ENCODE assay signal across 8 cellular contexts in the genomic region with DNA sequence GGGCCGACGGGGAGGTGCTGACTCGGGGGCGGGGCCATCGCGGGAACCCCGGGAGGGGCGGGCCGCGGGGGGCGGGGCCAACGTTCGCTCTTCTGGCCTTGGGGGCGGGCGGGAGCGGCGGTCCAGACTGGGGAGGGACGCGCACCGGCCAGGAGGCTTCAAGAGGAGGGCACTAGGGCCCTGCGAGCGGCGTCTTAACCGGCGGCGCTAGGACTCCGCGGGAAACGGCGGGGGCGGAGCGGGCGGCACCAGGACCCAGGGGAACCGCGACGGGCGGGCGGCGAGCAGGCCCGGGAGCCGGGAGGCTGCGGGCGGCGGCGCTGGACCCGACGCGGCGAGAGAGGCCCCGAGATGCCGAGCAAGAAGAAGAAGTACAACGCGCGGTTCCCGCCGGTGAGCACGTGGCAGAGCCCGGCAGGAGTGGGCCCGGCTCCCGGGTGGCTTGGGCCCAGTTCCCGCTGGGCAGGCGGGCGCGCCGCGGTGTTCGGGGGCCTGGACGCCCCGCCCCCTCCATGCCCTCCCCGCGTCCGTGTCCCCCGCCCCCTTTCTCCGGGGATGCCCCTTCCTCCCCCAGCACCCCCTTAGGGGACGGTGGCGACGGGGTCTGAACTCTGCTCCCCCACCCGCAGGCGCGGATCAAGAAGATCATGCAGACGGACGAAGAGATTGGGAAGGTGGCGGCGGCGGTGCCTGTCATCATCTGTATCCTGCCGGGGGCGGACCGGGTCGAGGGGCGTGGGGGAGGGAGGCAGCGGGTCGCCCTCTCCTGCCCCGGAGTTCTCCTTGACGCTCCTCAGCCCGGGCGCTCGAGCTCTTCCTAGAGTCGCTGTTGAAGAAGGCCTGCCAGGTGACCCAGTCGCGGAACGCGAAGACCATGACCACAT. TPM values are rescaled to one million over a fixed set of nuclear protein-coding genes. Genes with fewer than 3 reads are reported as not detected.
DNase-seq lines count a peak whose midpoint lies in the region; ATAC-seq and TF ChIP-seq lines count a peak whose summit lies in the region.

A gene with protein sequence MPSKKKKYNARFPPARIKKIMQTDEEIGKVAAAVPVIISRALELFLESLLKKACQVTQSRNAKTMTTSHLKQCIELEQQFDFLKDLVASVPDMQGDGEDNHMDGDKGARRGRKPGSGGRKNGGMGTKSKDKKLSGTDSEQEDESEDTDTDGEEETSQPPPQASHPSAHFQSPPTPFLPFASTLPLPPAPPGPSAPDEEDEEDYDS (plus strand): TSS at position 276 of the 884 bp plus-strand sequence. CDS start 76 bp downstream, at position 352.

- peak within 1 kb of the TSS; percentile 85 for H2AFZ ChIP-seq in parathyroid adenoma

- peaks cover 2% of the 10 kb centered on the region for H3K79me2 ChIP-seq in parathyroid adenoma

- ATAC-seq in HG02840 (IDR thresholded peaks at IDR 0.05; ENCODE audit: low FRiP score, unreplicated experiment) = peak; percentile 87

- peaks cover 19% of the 10 kb centered on the region for H3K36me3 ChIP-seq in adipocyte (ENCODE audit: control insufficient read depth, insufficient read depth, low read length, severe bottlenecking)
- H3K36me3 ChIP-seq in cardiac muscle cell = peaks cover 6% of the 10 kb centered on the region
- no peaks in the 10 kb centered on the region for H3K36me3 ChIP-seq in parathyroid adenoma (ENCODE audit: control insufficient read depth, insufficient read depth, low read length)
- H3K36me3 ChIP-seq in tibial artery = peaks cover 13 to 32% (median 20%) of the 10 kb centered on the region in 3 donors

- peak within 1 kb of the TSS; percentile 96 for H3K27ac ChIP-seq in cardiac muscle cell
- peak within 1 kb of the TSS; percentile 74 for H3K27ac ChIP-seq in parathyroid adenoma
- H3K27ac ChIP-seq in tibial artery = peak within 1 kb of the TSS; percentile 94 to 96

- H3K4me3 ChIP-seq in GM12865 (ENCODE audit: low read depth, low read length) (peak within 1 kb of the TSS; percentile 92), adipocyte (ENCODE audit: low read length) (peak within 1 kb of the TSS; percentile 96), cardiac muscle cell (peak within 1 kb of the TSS; percentile 73), parathyroid adenoma (ENCODE audit: low read depth, low read length) (peak within 1 kb of the TSS; percentile 86), tibial artery (peak within 1 kb of the TSS; percentile 89 to 92)

- H3K9me3 ChIP-seq in adipocyte (ENCODE audit: control insufficient read depth, low read length) (no peaks in the 10 kb centered on the region), cardiac muscle cell (ENCODE audit: low read depth) (no peaks in the 10 kb centered on the region), parathyroid adenoma (ENCODE audit: control insufficient read depth, low read length) (no peaks in the 10 kb centered on the region), tibial artery (no peaks in the 10 kb centered on the region)

- H3K27me3 ChIP-seq in adipocyte (replicated peaks; ENCODE audit: control insufficient read depth, insufficient read depth, low read length) (no peaks in the 10 kb centered on the region), cardiac muscle cell (no peaks in the 10 kb centered on the region), parathyroid adenoma (ENCODE audit: control insufficient read depth, insufficient read depth, low read length) (no peaks in the 10 kb centered on the region), tibial artery (no peaks in the 10 kb centered on the region)

- peak; percentile 99 for DNase-seq in GM12865 (ENCODE audit: low read depth)
- peak; percentile 93 for DNase-seq in NCI-H1436 treated with DMSO at 0.1 percent for 48 hours (lab: John Stamatoyannopoulos, UW)
- DNase-seq in T follicular helper cell (ENCODE audit: low read depth) = peak; percentile 99
- peak; percentile 100 for DNase-seq in adipocyte (ENCODE audit: low read depth)
- DNase-seq in cardiac muscle cell (ENCODE audit: low read depth in 1 of 2, low spot score in 1 of 2) = peak; percentile 100
- DNase-seq in tibial artery = peak; percentile 98 to 99

- H3K4me1 ChIP-seq in adipocyte (ENCODE audit: control insufficient read depth, insufficient read depth, low read length) (peaks cover 49% of the 10 kb centered on the region), cardiac muscle cell (ENCODE audit: low read depth) (peaks cover 4% of the 10 kb centered on the region), parathyroid adenoma (no peaks in the 10 kb centered on the region), tibial artery (peaks cover 14 to 54% (median 52%) of the 10 kb centered on the region in 4 donors)

- H3K4me2 ChIP-seq in parathyroid adenoma (ENCODE audit: low read length) = peak within 1 kb of the TSS; percentile 96

- H3K9ac ChIP-seq in adipocyte (ENCODE audit: low read length) = peak within 1 kb of the TSS; percentile 99
- H3K9ac ChIP-seq in parathyroid adenoma = peak within 1 kb of the TSS; percentile 84

- intact Hi-C loops in tibial artery (cut with DNase I; ENCODE audit: low total_unique reads) = loop anchor here (2.0 to 5.0 kb wide), 2 partner anchors 43 to 61 kb away; a partner anchor contains a TSS

- TF ChIP-seq CTCF in GM12865 (IDR thresholded peaks at IDR 0.05; ENCODE audit: insufficient read depth, low read depth, low read length, missing control alignments) (no peak), cardiac muscle cell (IDR thresholded peaks at IDR 0.05; ENCODE audit: low read depth, low read length) (no peak), parathyroid adenoma (IDR thresholded peaks at IDR 0.05) (no peak), tibial artery (IDR thresholded peaks at IDR 0.05) (no peak)

RNA-seq across cellular contexts. Expression of the gene that starts here (rescaled TPM):
- 257 and 264 TPM in 2 replicates for total RNA-seq in cardiac muscle cell
- polyA plus RNA-seq in cardiac muscle cell = 230 and 288 TPM in 2 replicates

Comparison
In these comparisons a context has a peak if more than half of its experiments do, and no peak if none do; other contexts are left out.
1. Peak in every context shown above with its lines: DNase-seq, ATAC-seq, H3K4me3 ChIP-seq and H3K27ac ChIP-seq.